Comparison of ENCODE assay signal across 20 cellular contexts in genomic region chr1:194300340-194300739, GRCh38.
"Had no signal": no experiment of that assay in that cellular context is flagged by ENCODE, and none has a peak within 500 bp of the region (broad histone marks: within the 10 kb centered on the region; RNA-seq: fewer than 3 reads in every experiment).

No MANE protein-coding gene starts in this region.

- H3K4me1 ChIP-seq: left ventricle myocardium inferior, psoas muscle, upper lobe of left lung had no signal

- H2AFZ ChIP-seq: hepatocyte had no signal

- H3K36me3 ChIP-seq: left ventricle myocardium inferior, ovary, upper lobe of left lung, WERI-Rb-1 had no signal

- DNase-seq: activated CD4-positive, alpha-beta T cell treated with anti-CD3 and anti-CD28 coated beads, Interleukin-2, amount 50 U/mL, for 1 hour; activated CD4-positive, CD25-positive, alpha-beta regulatory T cell treated with anti-CD3 and anti-CD28 coated beads, Interleukin-2, amount 50 U/mL, for 72 hours; activated CD8-positive, alpha-beta T cell treated with anti-CD3 and anti-CD28 coated beads, Interleukin-2, amount 10 ng/mL, durations not matched to agents 7 days and 5 days; activated gamma-delta T cell treated with Interleukin-2 at 50 U/mL for 16 hours; caudate nucleus; dermis blood vessel endothelial cell; effector CD8-positive, alpha-beta T cell; foreskin melanocyte; kidney glomerular epithelial cell; left ventricle myocardium inferior; natural killer cell; ovary; psoas muscle; right cardiac atrium; stimulated activated CD4-positive, alpha-beta T cell treated with anti-CD3 and anti-CD28 coated beads, Interleukin-12 subunit alpha, Interleukin-12 subunit beta, amount 100 ng/mL, for 4 hours; stimulated activated CD4-positive, alpha-beta T cell treated with anti-CD3 and anti-CD28 coated beads, Interleukin-4, amount 100 ng/mL, for 4 hours; stimulated activated naive CD8-positive, alpha-beta T cell treated with anti-CD3 and anti-CD28 coated beads, Interleukin-15, Interleukin-2, amounts not matched to agents 100 U/mL and 50 U/mL, for 24 hours; upper lobe of left lung; WERI-Rb-1 had no signal

- H3K79me2 ChIP-seq: hepatocyte had no signal

- H3K27me3 ChIP-seq: hepatocyte, ovary, upper lobe of left lung had no signal

- H3K27ac ChIP-seq: hepatocyte, left ventricle myocardium inferior, ovary, psoas muscle, upper lobe of left lung, WERI-Rb-1 had no signal

- H3K4me2 ChIP-seq: hepatocyte had no signal

- H3K9me3 ChIP-seq: left ventricle myocardium inferior, ovary, psoas muscle, upper lobe of left lung had no signal

- ATAC-seq: activated CD8-positive, alpha-beta T cell treated with anti-CD3 and anti-CD28 coated beads, Interleukin-2, amount 10 ng/mL, durations not matched to agents 7 days and 5 days; natural killer cell; psoas muscle; right cardiac atrium; stimulated activated naive CD8-positive, alpha-beta T cell treated with anti-CD3 and anti-CD28 coated beads, Interleukin-15, Interleukin-2, amounts not matched to agents 100 U/mL and 50 U/mL, for 24 hours had no signal

- H3K4me3 ChIP-seq: hepatocyte, left ventricle myocardium inferior, ovary, psoas muscle, upper lobe of left lung had no signal
